Comparison of ENCODE assay signal across 23 cellular contexts in the genomic region with DNA sequence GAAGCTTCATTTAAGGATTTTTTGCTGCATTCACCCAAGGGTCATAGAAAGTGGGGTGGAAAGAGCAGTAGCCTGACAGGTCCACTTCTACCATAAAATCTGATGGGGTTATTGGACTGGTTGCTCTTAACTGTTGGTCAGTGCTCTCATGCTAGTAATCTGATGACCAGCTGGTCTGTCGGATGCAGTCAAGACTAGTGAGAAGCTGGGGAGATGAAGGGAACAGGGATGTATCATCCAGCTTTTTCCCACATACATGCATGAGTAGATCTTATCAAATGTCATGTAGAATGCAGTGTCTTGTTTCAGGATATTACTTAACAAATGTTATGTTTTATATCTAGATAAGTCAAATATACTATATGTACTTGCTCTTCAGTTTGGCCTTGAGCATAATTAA. TPM values are rescaled to one million over a fixed set of nuclear protein-coding genes. Genes with fewer than 3 reads are reported as not detected.
DNase-seq lines count a peak whose midpoint lies in the region; ATAC-seq, FAIRE-seq and TF ChIP-seq lines count a peak whose summit lies in the region.
"Had no signal": no experiment of that assay in that cellular context is flagged by ENCODE, and none has a peak within 500 bp of the region (broad histone marks: within the 10 kb centered on the region; RNA-seq: fewer than 3 reads in every experiment).

No MANE protein-coding gene starts in this region.

- no peak overlapping the region for H3K4me3 Mint-ChIP-seq in dendritic cell treated with granulocyte-macrophage colony-stimulating factor and Interleukin-4, amounts not matched to agents 40 ng/mL and 50 ng/mL, for 4 days
- no peak overlapping the region for H3K4me3 Mint-ChIP-seq in mesothelial cell of epicardium
- H3K4me3 Mint-ChIP-seq: stimulated activated naive B cell treated with anti-CD40 and anti-IgM and Interleukin-4, amounts not matched to agents 10 μg/mL and 1 μg/mL and 100 μg/mL, for 72 hours had no signal

- H3K27me3 Mint-ChIP-seq in dendritic cell treated with granulocyte-macrophage colony-stimulating factor and Interleukin-4, amounts not matched to agents 40 ng/mL and 50 ng/mL, for 4 days: no peaks in the 10 kb centered on the region
- no peaks in the 10 kb centered on the region for H3K27me3 Mint-ChIP-seq in mesothelial cell of epicardium (ENCODE audit: low read depth)

- TF ChIP-seq POLR2A in HepG2 (IDR thresholded peaks at IDR 0.05; ENCODE audit: insufficient read depth in 1 of 2, low read depth in 2 of 2, low read length in 2 of 2) (no peak), right lobe of liver (IDR thresholded peaks at IDR 0.05) (no peak), uterus (IDR thresholded peaks at IDR 0.05) (no peak)

- no peak for ATAC-seq in HepG2
- ATAC-seq in right lobe of liver: no peak
- no peak for ATAC-seq in HG03342 (IDR thresholded peaks at IDR 0.05; ENCODE audit: unreplicated experiment)
- no peak for ATAC-seq in lower lobe of right lung
- ATAC-seq: left lung had no signal

- TF ChIP-seq CTCF in HepG2 (CRISPR knock-in tag; IDR thresholded peaks at IDR 0.05) (no peak), right lobe of liver (IDR thresholded peaks at IDR 0.05) (no peak), mesothelial cell of epicardium (IDR thresholded peaks at IDR 0.05; ENCODE audit: unreplicated experiment) (no peak), uterus (IDR thresholded peaks at IDR 0.05) (no peak), lower lobe of right lung (IDR thresholded peaks at IDR 0.05) (no peak)

- BruUV-seq in HepG2 (replicated peaks; lab: Mats Ljungman, UMichigan): no TSS peak

- peaks cover 83% of the 10 kb centered on the region for H3K79me2 ChIP-seq in HepG2 (ENCODE audit: insufficient read depth, low read length)

- H3K27ac Mint-ChIP-seq in dendritic cell treated with granulocyte-macrophage colony-stimulating factor and Interleukin-4, amounts not matched to agents 40 ng/mL and 50 ng/mL, for 4 days: peak overlapping the region; percentile 87
- H3K27ac Mint-ChIP-seq in mesothelial cell of epicardium: peak overlapping the region; percentile 94
- H3K27ac Mint-ChIP-seq: stimulated activated naive B cell treated with anti-CD40 and anti-IgM and Interleukin-4, amounts not matched to agents 10 μg/mL and 1 μg/mL and 100 μg/mL, for 72 hours had no signal

- no peaks in the 10 kb centered on the region for H3K27me3 ChIP-seq in HepG2 (ENCODE audit: control insufficient read depth in 1 of 2, insufficient read depth in 2 of 2, low read length in 2 of 2)
- H3K27me3 ChIP-seq in right lobe of liver: no peaks in the 10 kb centered on the region
- H3K27me3 ChIP-seq in uterus: no peaks in the 10 kb centered on the region
- H3K27me3 ChIP-seq in lower lobe of right lung (ENCODE audit: low read depth): no peaks in the 10 kb centered on the region
- H3K27me3 ChIP-seq: left lung had no signal

- H3K36me3 ChIP-seq in HepG2 (replicated peaks in 1 of 2; ENCODE audit: control insufficient read depth in 1 of 2, insufficient read depth in 2 of 2, low read length in 2 of 2): peaks cover 27 to 79% of the 10 kb centered on the region in 2 experiments
- peaks cover 0 to 22% (median 10%) of the 10 kb centered on the region in 4 donors for H3K36me3 ChIP-seq in right lobe of liver
- H3K36me3 ChIP-seq in uterus: no peaks in the 10 kb centered on the region
- peaks cover 42% of the 10 kb centered on the region for H3K36me3 ChIP-seq in lower lobe of right lung

- no peaks in the 10 kb centered on the region for H3K9me3 Mint-ChIP-seq in dendritic cell treated with granulocyte-macrophage colony-stimulating factor and Interleukin-4, amounts not matched to agents 40 ng/mL and 50 ng/mL, for 4 days
- H3K9me3 Mint-ChIP-seq in mesothelial cell of epicardium: no peaks in the 10 kb centered on the region
- H3K9me3 Mint-ChIP-seq: stimulated activated naive B cell treated with anti-CD40 and anti-IgM and Interleukin-4, amounts not matched to agents 10 μg/mL and 1 μg/mL and 100 μg/mL, for 72 hours had no signal

- peaks cover 52% of the 10 kb centered on the region for H4K20me1 ChIP-seq in HepG2 (ENCODE audit: insufficient read depth, low read length)

- TF ChIP-seq RAD21 in HepG2 (CRISPR knock-in tag; IDR thresholded peaks at IDR 0.05): no peak

- no peaks in the 10 kb centered on the region for H3K9me3 ChIP-seq in HepG2 (ENCODE audit: low read length)
- H3K9me3 ChIP-seq in right lobe of liver: no peaks in the 10 kb centered on the region
- no peaks in the 10 kb centered on the region for H3K9me3 ChIP-seq in uterus
- no peaks in the 10 kb centered on the region for H3K9me3 ChIP-seq in lower lobe of right lung
- H3K9me3 ChIP-seq: left lung had no signal

- peaks cover 53% of the 10 kb centered on the region for H3K4me1 Mint-ChIP-seq in dendritic cell treated with granulocyte-macrophage colony-stimulating factor and Interleukin-4, amounts not matched to agents 40 ng/mL and 50 ng/mL, for 4 days (ENCODE audit: low read depth)
- peaks cover 56% of the 10 kb centered on the region for H3K4me1 Mint-ChIP-seq in mesothelial cell of epicardium

- H3K4me3 ChIP-seq in HepG2 (replicated peaks in 1 of 3; ENCODE audit: insufficient read depth in 1 of 3, low read depth in 2 of 3, low read length in 3 of 3): no peak overlapping the region
- no peak overlapping the region for H3K4me3 ChIP-seq in right lobe of liver
- H3K4me3 ChIP-seq in uterus: no peak overlapping the region
- H3K4me3 ChIP-seq in lower lobe of right lung: no peak overlapping the region
- H3K4me3 ChIP-seq: left lung had no signal

- H3K27ac ChIP-seq in HepG2 (ENCODE audit: extremely low read length, insufficient read depth, low read length): peak overlapping the region; percentile 16
- peak overlapping the region in 1 of 3 donors; percentile 71 for H3K27ac ChIP-seq in right lobe of liver
- H3K27ac ChIP-seq in uterus: peak overlapping the region; percentile 15 to 69
- no peak overlapping the region for H3K27ac ChIP-seq in lower lobe of right lung
- H3K27ac ChIP-seq: epithelial cell of prostate, WERI-Rb-1 had no signal

- 100% methylated on average over 1 of the region's 1 CpG for WGBS in HepG2 (ENCODE audit: low lambda C conversion rate)
- 100% methylated on average over 1 of the region's 1 CpG for WGBS in right lobe of liver (ENCODE audit: insufficient coverage, low coverage, low lambda C conversion rate, missing lambda C conversion rate)

- in situ Hi-C loops in HepG2 (cut with HindIII; ENCODE audit: extremely low pct_ligation_motif_present, low pct_unique_long_range_greater_than_20kb): no loop called here

- H3K4me1 ChIP-seq in HepG2 (ENCODE audit: insufficient read depth, low read length) (peaks cover 92% of the 10 kb centered on the region), right lobe of liver (peaks cover 0 to 36% (median 15%) of the 10 kb centered on the region in 4 donors), uterus (peaks cover 0 to 8% of the 10 kb centered on the region in 2 donors), lower lobe of right lung (peaks cover 35% of the 10 kb centered on the region)

- H3K4me2 ChIP-seq in HepG2 (ENCODE audit: low read depth, low read length): no peak overlapping the region

- DNase-seq in HepG2 (ENCODE audit: low spot score) (no peak), right lobe of liver (no peak), mesothelial cell of epicardium (ENCODE audit: low spot score in 2 of 2, unreplicated experiment in 2 of 2) (no peak), uterus (no peak), lower lobe of right lung (no peak), NCI-H526 treated with DMSO at 0.1 percent for 48 hours (lab: John Stamatoyannopoulos, UW) (no peak)
- DNase-seq: activated CD8-positive, alpha-beta memory T cell treated with anti-CD3 and anti-CD28 coated beads, Interleukin-2, amount 50 U/mL, for 48 hours; activated effector memory CD4-positive, alpha-beta T cell treated with anti-CD3 and anti-CD28 coated beads, Interleukin-2, amount 50 U/mL, for 16 hours; C1 segment of cervical spinal cord; foreskin melanocyte; KG1; left lung; NCI-H1092; NCI-H2029; NCI-H345; stimulated activated CD4-positive, alpha-beta T cell treated with anti-CD3 and anti-CD28 coated beads, Interleukin-1b, Interleukin-23, amount 100 ng/mL, for 48 hours; stimulated activated naive B cell treated with anti-CD40 and anti-IgM and Interleukin-4, amounts not matched to agents 10 μg/mL and 1 μg/mL and 100 μg/mL, for 72 hours; WERI-Rb-1 had no signal

- H3K36me3 Mint-ChIP-seq in dendritic cell treated with granulocyte-macrophage colony-stimulating factor and Interleukin-4, amounts not matched to agents 40 ng/mL and 50 ng/mL, for 4 days (ENCODE audit: low read depth): peaks cover 74% of the 10 kb centered on the region
- H3K36me3 Mint-ChIP-seq in mesothelial cell of epicardium: peaks cover 13% of the 10 kb centered on the region

- H2AFZ ChIP-seq in HepG2 (ENCODE audit: low read length): no peak overlapping the region

- intact Hi-C loops in HepG2 (cut with micrococcal nuclease; ENCODE audit: unreplicated experiment) (no loop called here), right lobe of liver (cut with DNase I) (no loop called here), uterus (cut with DNase I; ENCODE audit: low total_unique reads) (no loop called here), lower lobe of right lung (cut with DNase I) (no loop called here)
- intact Hi-C loops in dendritic cell treated with granulocyte-macrophage colony-stimulating factor and Interleukin-4, amounts not matched to agents 40 ng/mL and 50 ng/mL, for 4 days (cut with micrococcal nuclease): loop anchor here (2.0 to 10.0 kb wide), 3 partner anchors 19 to 773 kb away; a partner anchor contains a TSS

- FAIRE-seq in HepG2 (lab: Jason Lieb, UNC): no peak
- FAIRE-seq: bronchial epithelial cell, G401.6 had no signal

- POLR2A ChIA-PET in HepG2 (lab: Yijun Ruan, JAX): interaction anchor here (2.8 kb wide), 1 partner anchor 11 kb away, joined by 26 read pairs; a partner anchor contains a TSS

- CTCF ChIA-PET in HepG2 (lab: Yijun Ruan, JAX; ENCODE audit: low intra/inter-chr PET ratio, low total read pairs): no interaction called here

- no peak for TF ChIP-seq EP300 in HepG2 (IDR thresholded peaks at IDR 0.05; ENCODE audit: low read depth in 2 of 2, low read length in 2 of 2)
- TF ChIP-seq EP300 in HepG2 (CRISPR knock-in tag; IDR thresholded peaks at IDR 0.05; ENCODE audit: borderline replicate concordance): no peak

- H3K9ac ChIP-seq in HepG2 (ENCODE audit: insufficient read depth, low read depth, low read length): no peak overlapping the region

RNA-seq across cellular contexts. Expression of a gene that starts 11.1 kb away (rescaled TPM):
- 89.8 and 135 TPM in 2 replicates for total RNA-seq in HepG2 (2016; rRNA removed; fragmentation: Illumina TruSeq; extraction: Trizol)
- 15.3 and 17.7 TPM in 2 replicates for total RNA-seq in HepG2 (2016; cell fraction: cytosol; rRNA removed; fragmentation: Illumina TruSeq; extraction: Trizol; ENCODE audit: low read depth)
- total RNA-seq in HepG2 (2016; cell fraction: insoluble cytoplasmic fraction; rRNA removed; fragmentation: Illumina TruSeq; extraction: Trizol): 83.4 and 139 TPM in 2 replicates
- total RNA-seq in HepG2 (2016; cell fraction: membrane; rRNA removed; fragmentation: Illumina TruSeq; extraction: Trizol): 47.8 and 51.7 TPM in 2 replicates
- total RNA-seq in HepG2 (2016; cell fraction: nucleus; rRNA removed; fragmentation: Illumina TruSeq; extraction: Trizol): 170 and 186 TPM in 2 replicates
- polyA plus RNA-seq in HepG2 (2011; rRNA removed): 134 TPM in 2 replicates
- polyA plus RNA-seq in HepG2 (2011; cell fraction: cytosol; rRNA removed): 63.8 and 107 TPM in 2 replicates
- polyA plus RNA-seq in HepG2 (2011; cell fraction: nucleus; rRNA removed): 45.7 and 54.4 TPM in 2 replicates
- polyA plus RNA-seq in HepG2 (2012): 194 and 216 TPM in 2 replicates
- polyA plus RNA-seq in HepG2 (2016; cell fraction: cytosol; fragmentation: Illumina TruSeq; extraction: Trizol; ENCODE audit: low read depth): 12.7 and 13.7 TPM in 2 replicates
- polyA plus RNA-seq in HepG2 (2016; cell fraction: insoluble cytoplasmic fraction; fragmentation: Illumina TruSeq; extraction: Trizol; ENCODE audit: low read depth): 116 and 118 TPM in 2 replicates
- 31.8 and 33.5 TPM in 2 replicates for polyA plus RNA-seq in HepG2 (2016; cell fraction: membrane; fragmentation: Illumina TruSeq; extraction: Trizol; ENCODE audit: low read depth)
- 298 and 311 TPM in 2 replicates for polyA plus RNA-seq in HepG2 (2016; cell fraction: nucleus; fragmentation: Illumina TruSeq; extraction: Trizol; ENCODE audit: insufficient read depth, low read depth)
- 26.2 and 55.9 TPM in 2 replicates for polyA minus RNA-seq in HepG2 (2011; rRNA and poly(A)+ RNA removed; ENCODE audit: low replicate concordance)
- 118 and 143 TPM in 2 replicates for polyA minus RNA-seq in HepG2 (2011; cell fraction: cytosol; rRNA and poly(A)+ RNA removed)
- polyA minus RNA-seq in HepG2 (2011; cell fraction: nucleus; rRNA and poly(A)+ RNA removed): 93.7 and 117 TPM in 2 replicates
- 10 to 100 TPM; 69.6 to 99.5 (median 78.5) TPM for total RNA-seq in right lobe of liver
- total RNA-seq in mesothelial cell of epicardium: 76.4 to 81.7 TPM (median 81.4 TPM) in 3 replicates
- total RNA-seq in uterus: 100 to 1,000 TPM in 3 of 4 donors, 10 to 100 TPM in 1; 52.6 to 210 (median 111) TPM
- total RNA-seq in lower lobe of right lung: 173 TPM
